8 cellular contexts compared by ENCODE assay signal in the genomic region with DNA sequence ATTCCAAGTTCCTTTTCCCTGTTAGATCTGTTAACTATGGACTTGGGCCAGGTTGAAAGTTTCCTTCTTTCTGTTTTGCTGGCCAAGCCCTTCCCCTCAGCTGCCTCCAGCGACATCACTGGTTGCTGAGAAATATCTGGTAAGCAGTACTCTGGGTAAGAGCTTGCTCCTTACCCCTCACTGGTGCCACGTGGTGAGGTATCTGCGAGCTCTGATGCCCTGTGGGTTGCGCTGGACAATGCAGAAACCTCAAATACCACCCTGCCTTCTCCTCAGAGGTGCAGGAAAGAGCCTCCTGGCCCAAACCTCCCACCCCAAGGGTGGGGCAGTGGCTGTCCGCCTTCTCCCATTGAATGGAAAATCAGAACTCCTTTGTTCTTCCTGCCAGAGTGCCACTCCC. TPM values are rescaled to one million over a fixed set of nuclear protein-coding genes. Genes with fewer than 3 reads are reported as not detected.
DNase-seq lines count a peak whose midpoint lies in the region; ATAC-seq and TF ChIP-seq lines count a peak whose summit lies in the region.

No MANE protein-coding gene starts in this region.

- H3K4me3 Mint-ChIP-seq in MCF 10A (ENCODE audit: unreplicated experiment), result no peak overlapping the region

- no peak for TF ChIP-seq RAD21 in Ishikawa (IDR thresholded peaks at IDR 0.05; ENCODE audit: low read depth)

- peak overlapping the region in 2 of 5 donors; percentile 12 to 64 for H3K9ac ChIP-seq in subcutaneous abdominal adipose tissue (ENCODE audit: low read length in 5 of 5)

- peaks cover 22% of the 10 kb centered on the region for H3K4me1 Mint-ChIP-seq in MCF 10A (ENCODE audit: insufficient read depth, unreplicated experiment)

- no TSS peak for BruUV-seq in MCF 10A (replicated peaks; lab: Mats Ljungman, UMichigan)

- H3K9me3 ChIP-seq in lower lobe of right lung (no peaks in the 10 kb centered on the region), subcutaneous abdominal adipose tissue (ENCODE audit: control insufficient read depth in 5 of 5, low read length in 5 of 5) (no peaks in the 10 kb centered on the region)

- no peaks in the 10 kb centered on the region for H3K27me3 Mint-ChIP-seq in MCF 10A (ENCODE audit: insufficient read depth, unreplicated experiment)

- DNase-seq in MCF 10A (ENCODE audit: unreplicated experiment) (peak; percentile 41), lower lobe of right lung (peak; percentile 59), superior temporal gyrus (ENCODE audit: extremely low spot score) (no peak)
- DNase-seq in stimulated activated CD4-positive, alpha-beta T cell treated with anti-CD3 and anti-CD28 coated beads, Interleukin-1b, Interleukin-23, amount 100 ng/mL, for 48 hours, result no peak

- H3K27me3 ChIP-seq in lower lobe of right lung (ENCODE audit: low read depth), result no peaks in the 10 kb centered on the region
- H3K27me3 ChIP-seq in subcutaneous abdominal adipose tissue (ENCODE audit: control insufficient read depth in 5 of 5, insufficient read depth in 4 of 5, low read length in 5 of 5), result no peaks in the 10 kb centered on the region

- CTCF ChIA-PET in MCF 10A (lab: Yijun Ruan, JAX), result no interaction called here

- intact Hi-C loops in MCF 10A (cut with micrococcal nuclease), result no loop called here
- intact Hi-C loops in lower lobe of right lung (cut with DNase I), result no loop called here

- H3K36me3 ChIP-seq in lower lobe of right lung, result no peaks in the 10 kb centered on the region
- no peaks in the 10 kb centered on the region for H3K36me3 ChIP-seq in subcutaneous abdominal adipose tissue (ENCODE audit: control insufficient read depth in 5 of 5, insufficient read depth in 5 of 5, low read length in 5 of 5)

- no peak for TF ChIP-seq CTCF in MCF 10A (IDR thresholded peaks at IDR 0.05; ENCODE audit: unreplicated experiment)
- no peak for TF ChIP-seq CTCF in lower lobe of right lung (IDR thresholded peaks at IDR 0.05)

- no peak for TF ChIP-seq EP300 in Ishikawa (IDR thresholded peaks at IDR 0.05; ENCODE audit: borderline replicate concordance)

- peak overlapping the region; percentile 44 for H3K27ac Mint-ChIP-seq in MCF 10A (ENCODE audit: low read depth, unreplicated experiment)

- H3K4me1 ChIP-seq in lower lobe of right lung (peaks cover 83% of the 10 kb centered on the region), subcutaneous abdominal adipose tissue (ENCODE audit: control insufficient read depth in 5 of 5, insufficient read depth in 5 of 5, low read length in 5 of 5) (peaks cover 9 to 44% (median 28%) of the 10 kb centered on the region in 5 donors)

- H3K4me3 ChIP-seq in lower lobe of right lung (no peak overlapping the region), subcutaneous abdominal adipose tissue (ENCODE audit: low read depth in 1 of 5, low read length in 5 of 5) (peak overlapping the region in 4 of 5 donors; percentile 2 to 35 (median 14))

- peak; percentile 89 to 93 for ATAC-seq in lower lobe of right lung
- ATAC-seq in GM18868 (IDR thresholded peaks at IDR 0.05; ENCODE audit: unreplicated experiment), result no peak
- ATAC-seq in HG02759 (IDR thresholded peaks at IDR 0.05; ENCODE audit: unreplicated experiment), result no peak

- H3K36me3 Mint-ChIP-seq in MCF 10A (ENCODE audit: insufficient read depth, unreplicated experiment), result no peaks in the 10 kb centered on the region

- H3K9me3 Mint-ChIP-seq in MCF 10A (ENCODE audit: unreplicated experiment), result no peaks in the 10 kb centered on the region

- POLR2A ChIA-PET in MCF 10A (lab: Yijun Ruan, JAX), result interaction anchor here (0.6 to 1.8 kb wide), 8 partner anchors 9 to 262 kb away, joined by 3 to 4 read pairs (median 3); a partner anchor contains a TSS

- H3K27ac ChIP-seq in lower lobe of right lung, result peak overlapping the region; percentile 67
- peak overlapping the region; percentile 91 for H3K27ac ChIP-seq in subcutaneous abdominal adipose tissue (ENCODE audit: low read depth, low read length)

TF ChIP-seq in Ishikawa, 13 proteins besides CTCF, POLR2A, EP300 and RAD21:
- TF ChIP-seq TEAD4 (IDR thresholded peaks at IDR 0.05) (no peak), FOXM1 (IDR thresholded peaks at IDR 0.05; ENCODE audit: borderline replicate concordance, low read depth) (no peak; the same call in 1 of the 2 replicates), TCF12 (IDR thresholded peaks at IDR 0.05; ENCODE audit: low read depth) (peak; percentile 52; the same call in 1 of the 2 replicates), EGR1 (IDR thresholded peaks at IDR 0.05) (no peak), NFIC (IDR thresholded peaks at IDR 0.05) (0 out of 2 replicates have a peak, but pooled peaks have one; percentile 1), YY1 (IDR thresholded peaks at IDR 0.05; ENCODE audit: low read depth) (no peak), CEBPB (IDR thresholded peaks at IDR 0.05) (no peak), TAF1 (IDR thresholded peaks at IDR 0.05; ENCODE audit: low read depth) (no peak), CREB1 (IDR thresholded peaks at IDR 0.05; ENCODE audit: low read depth) (no peak), ZBTB7A (IDR thresholded peaks at IDR 0.05; ENCODE audit: low read depth) (no peak)
- TF ChIP-seq, protein P1, sequence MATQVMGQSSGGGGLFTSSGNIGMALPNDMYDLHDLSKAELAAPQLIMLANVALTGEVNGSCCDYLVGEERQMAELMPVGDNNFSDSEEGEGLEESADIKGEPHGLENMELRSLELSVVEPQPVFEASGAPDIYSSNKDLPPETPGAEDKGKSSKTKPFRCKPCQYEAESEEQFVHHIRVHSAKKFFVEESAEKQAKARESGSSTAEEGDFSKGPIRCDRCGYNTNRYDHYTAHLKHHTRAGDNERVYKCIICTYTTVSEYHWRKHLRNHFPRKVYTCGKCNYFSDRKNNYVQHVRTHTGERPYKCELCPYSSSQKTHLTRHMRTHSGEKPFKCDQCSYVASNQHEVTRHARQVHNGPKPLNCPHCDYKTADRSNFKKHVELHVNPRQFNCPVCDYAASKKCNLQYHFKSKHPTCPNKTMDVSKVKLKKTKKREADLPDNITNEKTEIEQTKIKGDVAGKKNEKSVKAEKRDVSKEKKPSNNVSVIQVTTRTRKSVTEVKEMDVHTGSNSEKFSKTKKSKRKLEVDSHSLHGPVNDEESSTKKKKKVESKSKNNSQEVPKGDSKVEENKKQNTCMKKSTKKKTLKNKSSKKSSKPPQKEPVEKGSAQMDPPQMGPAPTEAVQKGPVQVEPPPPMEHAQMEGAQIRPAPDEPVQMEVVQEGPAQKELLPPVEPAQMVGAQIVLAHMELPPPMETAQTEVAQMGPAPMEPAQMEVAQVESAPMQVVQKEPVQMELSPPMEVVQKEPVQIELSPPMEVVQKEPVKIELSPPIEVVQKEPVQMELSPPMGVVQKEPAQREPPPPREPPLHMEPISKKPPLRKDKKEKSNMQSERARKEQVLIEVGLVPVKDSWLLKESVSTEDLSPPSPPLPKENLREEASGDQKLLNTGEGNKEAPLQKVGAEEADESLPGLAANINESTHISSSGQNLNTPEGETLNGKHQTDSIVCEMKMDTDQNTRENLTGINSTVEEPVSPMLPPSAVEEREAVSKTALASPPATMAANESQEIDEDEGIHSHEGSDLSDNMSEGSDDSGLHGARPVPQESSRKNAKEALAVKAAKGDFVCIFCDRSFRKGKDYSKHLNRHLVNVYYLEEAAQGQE (IDR thresholded peaks at IDR 0.05; ENCODE audit: low read depth), result no peak
- TF ChIP-seq, protein P2, sequence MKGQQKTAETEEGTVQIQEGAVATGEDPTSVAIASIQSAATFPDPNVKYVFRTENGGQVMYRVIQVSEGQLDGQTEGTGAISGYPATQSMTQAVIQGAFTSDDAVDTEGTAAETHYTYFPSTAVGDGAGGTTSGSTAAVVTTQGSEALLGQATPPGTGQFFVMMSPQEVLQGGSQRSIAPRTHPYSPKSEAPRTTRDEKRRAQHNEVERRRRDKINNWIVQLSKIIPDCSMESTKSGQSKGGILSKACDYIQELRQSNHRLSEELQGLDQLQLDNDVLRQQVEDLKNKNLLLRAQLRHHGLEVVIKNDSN (IDR thresholded peaks at IDR 0.05), result 0 out of 2 replicates have a peak, but pooled peaks have one; percentile 44
- TF ChIP-seq, protein P3, sequence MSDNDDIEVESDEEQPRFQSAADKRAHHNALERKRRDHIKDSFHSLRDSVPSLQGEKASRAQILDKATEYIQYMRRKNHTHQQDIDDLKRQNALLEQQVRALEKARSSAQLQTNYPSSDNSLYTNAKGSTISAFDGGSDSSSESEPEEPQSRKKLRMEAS (IDR thresholded peaks at IDR 0.05), result peak; percentile 81

RNA-seq across cellular contexts. Expression of a gene that starts 42.9 kb away (rescaled TPM):
- total RNA-seq in MCF 10A (2022) (5.2 and 8.2 TPM in 2 replicates), lower lobe of right lung (31.0 TPM)

RNA-seq across cellular contexts. Expression of a gene that starts 45.1 kb away (rescaled TPM):
- total RNA-seq in MCF 10A (2022) (11.7 and 15.6 TPM in 2 replicates), lower lobe of right lung (72.7 TPM)

Comparison
In these comparisons a context has a peak if more than half of its experiments do, and no peak if none do; other contexts are left out.
1. DNase-seq: peak in MCF 10A (single experiment) and lower lobe of right lung (single experiment); none in superior temporal gyrus (single experiment) and stimulated activated CD4-positive, alpha-beta T cell treated with anti-CD3 and anti-CD28 coated beads, Interleukin-1b, Interleukin-23, amount 100 ng/mL, for 48 hours (single experiment).
2. ATAC-seq: peak in lower lobe of right lung (2 of 2); none in GM18868 (single experiment) and HG02759 (single experiment).